In the genomic region with DNA sequence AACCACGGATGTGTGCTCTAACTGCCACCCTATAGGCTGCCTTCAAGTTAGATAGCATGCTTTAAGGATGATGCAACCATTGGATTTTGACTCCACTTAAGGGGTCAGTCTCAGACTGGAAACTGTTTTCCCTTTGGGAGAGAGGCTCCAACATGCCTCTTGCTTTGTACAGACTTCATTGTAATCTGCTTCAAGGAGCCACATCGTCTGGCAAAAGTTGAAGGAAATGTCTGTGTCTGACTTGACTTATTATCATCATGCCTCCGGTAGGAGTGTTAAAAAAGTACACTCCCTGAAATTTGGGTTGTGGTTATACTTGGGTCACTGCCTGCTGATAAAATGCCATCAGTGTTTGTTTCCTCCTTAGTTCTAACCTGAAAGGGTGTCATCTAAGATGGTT, we compare ENCODE assay signal across 10 cellular contexts.
DNase-seq lines count a peak whose midpoint lies in the region; ATAC-seq and TF ChIP-seq lines count a peak whose summit lies in the region.
"Had no signal": no experiment of that assay in that cellular context is flagged by ENCODE, and none has a peak within 500 bp of the region (broad histone marks: within the 10 kb centered on the region; RNA-seq: fewer than 3 reads in every experiment).

No MANE protein-coding gene starts in this region.

- H3K79me2 ChIP-seq in fibroblast of lung (ENCODE audit: control insufficient read depth, insufficient read depth, low read length): no peaks in the 10 kb centered on the region

- no peaks in the 10 kb centered on the region for H3K27me3 ChIP-seq in fibroblast of lung (ENCODE audit: control insufficient read depth, insufficient read depth, low read length)

- peak overlapping the region; percentile 1 for H3K4me2 ChIP-seq in fibroblast of lung (ENCODE audit: extremely low read depth, insufficient read depth, low read length)

- H3K4me1 ChIP-seq in fibroblast of lung (ENCODE audit: control insufficient read depth, extremely low read depth, insufficient read depth, low read length): peaks cover 2% of the 10 kb centered on the region

- no peaks in the 10 kb centered on the region for H4K20me1 ChIP-seq in fibroblast of lung (ENCODE audit: control insufficient read depth, extremely low read depth, insufficient read depth, low read length)

- ATAC-seq in GM19452 (IDR thresholded peaks at IDR 0.05; ENCODE audit: unreplicated experiment) (no peak), GM18867 (IDR thresholded peaks at IDR 0.05; ENCODE audit: unreplicated experiment) (no peak)
- ATAC-seq: GM12878 had no signal

- H3K9me3 ChIP-seq in fibroblast of lung (ENCODE audit: control insufficient read depth, insufficient read depth, low read depth, low read length): no peaks in the 10 kb centered on the region

- DNase-seq in GM03348 (ENCODE audit: low spot score) (peak; percentile 19), RPMI7951 (ENCODE audit: low read depth) (peak; percentile 72), fibroblast of lung (ENCODE audit: low read depth in 2 of 2) (peak; percentile 63 to 89), non-pigmented ciliary epithelial cell (ENCODE audit: low read depth) (peak; percentile 51), CD1c-positive myeloid dendritic cell (ENCODE audit: extremely low spot score) (no peak), HPDE6-E6E7 (ENCODE audit: extremely low spot score) (no peak)

- H3K9ac ChIP-seq in fibroblast of lung (ENCODE audit: insufficient read depth, low read length): no peak overlapping the region

- H3K27ac ChIP-seq in fibroblast of lung (ENCODE audit: insufficient read depth, low read length): no peak overlapping the region
- H3K27ac ChIP-seq: RWPE1 had no signal

- H2AFZ ChIP-seq in fibroblast of lung (ENCODE audit: low read length): peak overlapping the region; percentile 4

- H3K36me3 ChIP-seq in fibroblast of lung (ENCODE audit: control insufficient read depth, insufficient read depth, low read length): no peaks in the 10 kb centered on the region

- no peak for TF ChIP-seq CTCF in fibroblast of lung (conservative IDR thresholded peaks at IDR 0.05 in 1 of 2, IDR thresholded peaks at IDR 0.05 in 1 of 2; ENCODE audit: low read depth in 1 of 2, low read length in 2 of 2)

- no peak overlapping the region for H3K4me3 ChIP-seq in fibroblast of lung (replicated peaks in 1 of 4; ENCODE audit: control extremely low read depth in 1 of 4, insufficient read depth in 1 of 4, low read depth in 3 of 4, low read length in 4 of 4)
- H3K4me3 ChIP-seq: GM12878 had no signal

Comparison
In these comparisons a context has a peak if more than half of its experiments do, and no peak if none do; other contexts are left out.
1. DNase-seq: peak in GM03348 (single experiment), RPMI7951 (single experiment), fibroblast of lung (2 of 2) and non-pigmented ciliary epithelial cell (single experiment); none in CD1c-positive myeloid dendritic cell (single experiment) and HPDE6-E6E7 (single experiment).